In the genomic region with DNA sequence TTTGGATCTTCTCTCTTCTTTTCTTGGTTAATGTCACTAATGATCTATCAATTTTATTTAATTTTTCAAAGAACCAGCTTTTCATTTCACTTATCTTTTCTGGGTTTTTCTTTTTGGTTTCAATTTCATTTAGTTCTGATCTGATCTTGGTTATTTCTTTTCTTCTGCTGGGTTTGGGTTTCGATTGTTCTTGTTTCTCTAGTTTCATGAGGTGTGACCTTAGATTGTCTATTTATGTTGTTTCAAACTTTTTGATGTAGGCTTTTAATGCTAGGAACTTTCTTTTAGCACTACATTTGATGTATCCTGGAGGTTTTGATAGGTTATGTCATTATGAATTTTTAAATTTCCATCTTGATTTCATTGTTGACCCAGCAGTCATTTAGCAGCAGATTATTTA, we compare ENCODE assay signal across 9 cellular contexts.
"Had no signal": no experiment of that assay in that cellular context is flagged by ENCODE, and none has a peak within 500 bp of the region (broad histone marks: within the 10 kb centered on the region; RNA-seq: fewer than 3 reads in every experiment).

No MANE protein-coding gene starts in this region.

- ATAC-seq: HCT116, HepG2 had no signal

- H3K36me3 Mint-ChIP-seq: IgD-negative memory B cell had no signal

- H3K9me3 ChIP-seq: HAP-1 had no signal

- H3K9ac ChIP-seq: GM23248 had no signal

- H3K27me3 Mint-ChIP-seq: IgD-negative memory B cell had no signal

- H3K27ac ChIP-seq: GM23248, HL-60 had no signal

- FAIRE-seq: HepG2 had no signal

- H3K4me1 ChIP-seq: HAP-1 had no signal

- H3K36me3 ChIP-seq: HAP-1 had no signal

- H3K4me3 Mint-ChIP-seq: HFFc6, IgD-negative memory B cell had no signal

- H2AFZ ChIP-seq: GM23248 had no signal

- H3K4me3 ChIP-seq: GM23248, HAP-1 had no signal

- H3K4me1 Mint-ChIP-seq: IgD-negative memory B cell had no signal

- DNase-seq: GM23248, GOT3, H7, HFFc6 had no signal

- H3K27ac Mint-ChIP-seq: HFFc6, IgD-negative memory B cell had no signal
